9 cellular contexts compared by ENCODE assay signal in genomic region chr19:56905616-56906015, GRCh38.
"Had no signal": no experiment of that assay in that cellular context is flagged by ENCODE, and none has a peak within 500 bp of the region (broad histone marks: within the 10 kb centered on the region; RNA-seq: fewer than 3 reads in every experiment).

No MANE protein-coding gene starts in this region.

- ATAC-seq: HCT116, HepG2 had no signal

- H3K27ac ChIP-seq: GM23248, HL-60 had no signal

- DNase-seq: GM23248, GOT3, H7, HFFc6, KBM-7 had no signal

- H3K4me3 ChIP-seq: GM23248, HAP-1 had no signal

- H3K9me3 ChIP-seq: HAP-1 had no signal

- H3K36me3 ChIP-seq: HAP-1 had no signal
